ENCODE assay signal across 1 cellular context in genomic region chr11:32891657-32892354, GRCh38.
TF ChIP-seq lines count a peak whose summit lies in the region.

No MANE protein-coding gene starts in this region.

TF ChIP-seq in HEK293, 187 proteins besides CTCF, POLR2A, EP300 and RAD21 (continued from another document and continues in another):
- TF ChIP-seq ZBTB11 (tag by site-specific recombination; conservative IDR thresholded peaks at IDR 0.05; ENCODE audit: low read depth) (no peak), ZNF837 (tag by site-specific recombination; IDR thresholded peaks at IDR 0.05) (no peak), PRDM4 (tag by site-specific recombination; IDR thresholded peaks at IDR 0.05) (peak; percentile 94), ZNF404 (tag by site-specific recombination; IDR thresholded peaks at IDR 0.05) (no peak), ZNF560 (tag by site-specific recombination; IDR thresholded peaks at IDR 0.05; ENCODE audit: borderline replicate concordance) (no peak), ZNF292 (tag by site-specific recombination; IDR thresholded peaks at IDR 0.05; ENCODE audit: borderline replicate concordance, low read depth) (no peak), ZNF600 (tag by site-specific recombination; IDR thresholded peaks at IDR 0.05) (no peak), OSR2 (tag by site-specific recombination; IDR thresholded peaks at IDR 0.05) (peak; percentile 94), ZNF830 (tag by site-specific recombination; IDR thresholded peaks at IDR 0.05; ENCODE audit: low read depth) (no peak), ZSCAN18 (tag by site-specific recombination; IDR thresholded peaks at IDR 0.05) (no peak), ZBTB17 (tag by site-specific recombination; IDR thresholded peaks at IDR 0.05) (peak; percentile 43; the same call in 1 of the 2 replicates), ZNF18 (tag by site-specific recombination; IDR thresholded peaks at IDR 0.05) (peak; percentile 64; the same call in 1 of the 2 replicates), FEZF1 (tag by site-specific recombination; IDR thresholded peaks at IDR 0.05) (peak; percentile 96), ZNF76 (tag by site-specific recombination; IDR thresholded peaks at IDR 0.05; ENCODE audit: borderline replicate concordance, low read depth) (0 out of 2 replicates have a peak, but pooled peaks have one; percentile 62), ZNF561 (tag by site-specific recombination; IDR thresholded peaks at IDR 0.05; ENCODE audit: borderline replicate concordance) (0 out of 2 replicates have a peak, but pooled peaks have one; percentile 19), ZNF792 (tag by site-specific recombination; IDR thresholded peaks at IDR 0.05) (no peak), ZBTB20 (tag by site-specific recombination; IDR thresholded peaks at IDR 0.05) (no peak), ZBTB49 (tag by site-specific recombination; IDR thresholded peaks at IDR 0.05; ENCODE audit: low read depth) (peak; percentile 78; the same call in 1 of the 2 replicates), ZBTB7A (tag by site-specific recombination; IDR thresholded peaks at IDR 0.05; ENCODE audit: low read depth) (0 out of 2 replicates have a peak, but pooled peaks have one; percentile 18), ZNF596 (tag by site-specific recombination; IDR thresholded peaks at IDR 0.05) (0 out of 2 replicates have a peak, but pooled peaks have one; percentile 56), ZNF184 (tag by site-specific recombination; IDR thresholded peaks at IDR 0.05) (0 out of 2 replicates have a peak, but pooled peaks have one; percentile 31), GLI4 (tag by site-specific recombination; IDR thresholded peaks at IDR 0.05) (no peak), ZNF221 (tag by site-specific recombination; IDR thresholded peaks at IDR 0.05; ENCODE audit: borderline replicate concordance) (no peak), KLF17 (tag by site-specific recombination; IDR thresholded peaks at IDR 0.05) (no peak; the same call in 1 of the 2 replicates), SP7 (tag by site-specific recombination; IDR thresholded peaks at IDR 0.05) (peak; percentile 88), MZF1 (tag by site-specific recombination; IDR thresholded peaks at IDR 0.05; ENCODE audit: borderline replicate concordance) (no peak), ZNF24 (tag by site-specific recombination; IDR thresholded peaks at IDR 0.05) (peak; percentile 72; the same call in 1 of the 2 replicates), GLI2 (tag by site-specific recombination; IDR thresholded peaks at IDR 0.05; ENCODE audit: borderline replicate concordance, low read depth) (peak; percentile 98), IKZF3 (tag by site-specific recombination; IDR thresholded peaks at IDR 0.05) (peak; percentile 95), ZNF169 (tag by site-specific recombination; IDR thresholded peaks at IDR 0.05) (no peak), ZNF558 (tag by site-specific recombination; IDR thresholded peaks at IDR 0.05) (no peak), ZNF707 (tag by site-specific recombination; IDR thresholded peaks at IDR 0.05) (no peak), ZBTB1 (tag by site-specific recombination; IDR thresholded peaks at IDR 0.05) (peak; percentile 89), ZBTB6 (tag by site-specific recombination; IDR thresholded peaks at IDR 0.05) (peak; percentile 9; the same call in 1 of the 2 replicates), ZNF791 (tag by site-specific recombination; IDR thresholded peaks at IDR 0.05) (no peak), ZNF335 (tag by site-specific recombination; conservative IDR thresholded peaks at IDR 0.05) (no peak; the same call in 1 of the 2 replicates), KLF16 (tag by site-specific recombination; IDR thresholded peaks at IDR 0.05) (peak; percentile 90), ZNF518A (tag by site-specific recombination; conservative IDR thresholded peaks at IDR 0.05; ENCODE audit: low read depth) (no peak)
- TF ChIP-seq, protein P1, sequence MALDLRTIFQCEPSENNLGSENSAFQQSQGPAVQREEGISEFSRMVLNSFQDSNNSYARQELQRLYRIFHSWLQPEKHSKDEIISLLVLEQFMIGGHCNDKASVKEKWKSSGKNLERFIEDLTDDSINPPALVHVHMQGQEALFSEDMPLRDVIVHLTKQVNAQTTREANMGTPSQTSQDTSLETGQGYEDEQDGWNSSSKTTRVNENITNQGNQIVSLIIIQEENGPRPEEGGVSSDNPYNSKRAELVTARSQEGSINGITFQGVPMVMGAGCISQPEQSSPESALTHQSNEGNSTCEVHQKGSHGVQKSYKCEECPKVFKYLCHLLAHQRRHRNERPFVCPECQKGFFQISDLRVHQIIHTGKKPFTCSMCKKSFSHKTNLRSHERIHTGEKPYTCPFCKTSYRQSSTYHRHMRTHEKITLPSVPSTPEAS (tag by site-specific recombination; IDR thresholded peaks at IDR 0.05), result peak; percentile 37; the same call in 1 of the 2 replicates
